In genomic region chr5:133635051-133635450, GRCh38 we compare ENCODE assay signal across 15 cellular contexts. TPM values are rescaled to one million over a fixed set of nuclear protein-coding genes. Genes with fewer than 3 reads are reported as not detected.
A peak's percentile ranks its signal among the peaks of the same experiment; 100 is the strongest.
DNase-seq lines count a peak whose midpoint lies in the region; ATAC-seq, FAIRE-seq and TF ChIP-seq lines count a peak whose summit lies in the region.
"Had no signal": no experiment of that assay in that cellular context is flagged by ENCODE, and none has a peak within 500 bp of the region (broad histone marks: within the 10 kb centered on the region; RNA-seq: fewer than 3 reads in every experiment).

No MANE protein-coding gene starts in this region.

- no peaks in the 10 kb centered on the region for H3K79me2 ChIP-seq in K562 (ENCODE audit: control insufficient read depth, insufficient read depth, low read length)

- H2AFZ ChIP-seq in K562 (ENCODE audit: low read depth, low read length) = no peak overlapping the region

- no peak overlapping the region for H3K9ac ChIP-seq in K562 (ENCODE audit: insufficient read depth in 1 of 2, low read depth in 2 of 2, low read length in 2 of 2)

- H3K4me3 ChIP-seq in K562 = no peak overlapping the region
- H3K4me3 ChIP-seq: esophagus squamous epithelium had no signal

- H3K27me3 ChIP-seq in K562 (ENCODE audit: control insufficient read depth in 2 of 2, insufficient read depth in 2 of 2, low read length in 2 of 2) = peaks cover 0 to 5% of the 10 kb centered on the region in 2 experiments; a peak in 1 of 5 replicates
- H3K27me3 ChIP-seq: esophagus squamous epithelium had no signal

- FAIRE-seq in HTR-8/SVneo (lab: Jason Lieb, UNC) = no peak
- no peak for FAIRE-seq in K562 (lab: Jason Lieb, UNC)

- peak; percentile 61 for DNase-seq in DMS53 (lab: John Stamatoyannopoulos, UW)
- peak; percentile 35 for DNase-seq in HTR-8/SVneo (ENCODE audit: insufficient read length, low spot score)
- no peak for DNase-seq in K562 (ENCODE audit: extremely low read depth in 1 of 4, low spot score in 3 of 4)
- peak; percentile 82 for DNase-seq in kidney glomerular epithelial cell (lab: John Stamatoyannopoulos, UW)
- DNase-seq in SKM-1 treated with dmso at 0.1 percent for 144 hours (lab: John Stamatoyannopoulos, UW; ENCODE audit: unreplicated experiment) = no peak
- no peak for DNase-seq in iPS-NIHi11 (ENCODE audit: low spot score)
- DNase-seq in GDM1 (lab: John Stamatoyannopoulos, UW) = no peak
- DNase-seq in NK-92 (lab: John Stamatoyannopoulos, UW; ENCODE audit: unreplicated experiment) = no peak
- DNase-seq: activated CD4-positive, alpha-beta T cell treated with anti-CD3 and anti-CD28 coated beads, Interleukin-2, amount 50 U/mL, for 1 hour; cerebellar nuclear complex; esophagus squamous epithelium; islet precursor cell; Kasumi-1 had no signal

- no peak overlapping the region for H3K4me2 ChIP-seq in K562 (ENCODE audit: insufficient read depth, low read length)

- no peaks in the 10 kb centered on the region for H3K4me1 ChIP-seq in K562 (replicated peaks in 1 of 2; ENCODE audit: control insufficient read depth in 2 of 2, insufficient read depth in 2 of 2, low read length in 2 of 2)
- H3K4me1 ChIP-seq: esophagus squamous epithelium had no signal

- no peak for TF ChIP-seq EP300 in K562 (IDR thresholded peaks at IDR 0.05; ENCODE audit: low read length)

- TF ChIP-seq RAD21 in K562 (CRISPR knock-in tag; conservative IDR thresholded peaks at IDR 0.05 in 1 of 2, IDR thresholded peaks at IDR 0.05 in 1 of 2) = no peak

- no peak for ATAC-seq in K562

- BruUV-seq in K562 (replicated peaks; lab: Mats Ljungman, UMichigan) = no TSS peak

- no peak overlapping the region for H3K27ac ChIP-seq in K562 (ENCODE audit: extremely low read depth, low read depth, low read length)
- H3K27ac ChIP-seq: esophagus squamous epithelium had no signal

- 0% methylated on average over 1 of the region's 1 CpG for WGBS in K562 (ENCODE audit: insufficient coverage, low coverage, missing lambda C conversion rate)

- in situ Hi-C loops in K562 (cut with MboI) = no loop called here

- intact Hi-C loops in K562 (cut with micrococcal nuclease) = no loop called here

- no peaks in the 10 kb centered on the region for H4K20me1 ChIP-seq in K562 (replicated peaks; ENCODE audit: control insufficient read depth, insufficient read depth, low read length)

- POLR2A ChIA-PET in K562 (lab: Yijun Ruan, JAX) = no interaction called here

- no peak for TF ChIP-seq CTCF in K562 (IDR thresholded peaks at IDR 0.05 in 2 of 3, conservative IDR thresholded peaks at IDR 0.05 in 1 of 3; ENCODE audit: insufficient read depth in 2 of 3, low read depth in 1 of 3, low read length in 3 of 3)

- no peaks in the 10 kb centered on the region for H3K36me3 ChIP-seq in K562 (ENCODE audit: control insufficient read depth, insufficient read depth, low read length)
- H3K36me3 ChIP-seq: esophagus squamous epithelium had no signal

- CTCF ChIA-PET in K562 (lab: Yijun Ruan, JAX; ENCODE audit: low intra/inter-chr PET ratio) = interaction anchor here (0.6 kb wide), 1 partner anchor 121 kb away, joined by 3 read pairs; no protein-coding TSS in a partner anchor

- no peaks in the 10 kb centered on the region for H3K9me1 ChIP-seq in K562 (ENCODE audit: control insufficient read depth, insufficient read depth, low read length)

- H3K9me3 ChIP-seq in K562 (replicated peaks; ENCODE audit: control insufficient read depth, insufficient read depth, low read depth, low read length) = no peaks in the 10 kb centered on the region
- H3K9me3 ChIP-seq: esophagus squamous epithelium had no signal

- no peak for TF ChIP-seq POLR2A in K562 (conservative IDR thresholded peaks at IDR 0.05)

TF ChIP-seq in K562, 482 proteins besides CTCF, POLR2A, EP300 and RAD21:
- TF ChIP-seq, protein P1, sequence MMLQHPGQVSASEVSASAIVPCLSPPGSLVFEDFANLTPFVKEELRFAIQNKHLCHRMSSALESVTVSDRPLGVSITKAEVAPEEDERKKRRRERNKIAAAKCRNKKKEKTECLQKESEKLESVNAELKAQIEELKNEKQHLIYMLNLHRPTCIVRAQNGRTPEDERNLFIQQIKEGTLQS (IDR thresholded peaks at IDR 0.05) = 0 out of 2 replicates have a peak, but pooled peaks have one; percentile 16
- TF ChIP-seq, protein P1 (CRISPR knock-in tag; conservative IDR thresholded peaks at IDR 0.05) = no peak
- no peak for TF ChIP-seq ZNF445 (CRISPR knock-in tag; IDR thresholded peaks at IDR 0.05; ENCODE audit: low read depth)

RNA-seq across cellular contexts. Expression of gene FSTL4, which starts 22.7 kb away (rescaled TPM):
- total RNA-seq in K562 (2011; cell fraction: chromatin; rRNA removed; ENCODE audit: low replicate concordance) = 0.79 TPM in 1 of 2 replicates, not detected in the other
- 0.92 and 1.2 TPM in 2 replicates for total RNA-seq in K562 (2011; cell fraction: nucleolus; rRNA removed)
- total RNA-seq in K562 (2011; cell fraction: nucleoplasm; rRNA removed) = 0.66 TPM in 1 of 2 replicates, not detected in the other
- not detected in 2 replicates for total RNA-seq in K562 (2014; rRNA removed)
- not detected in 2 replicates for total RNA-seq in K562 (2014; rRNA removed; fragmentation: Illumina TruSeq; extraction: Trizol)
- not detected in 2 replicates for total RNA-seq in K562 (2015; rRNA removed; fragmentation: Illumina TruSeq; extraction: Trizol)
- not detected in 2 replicates for total RNA-seq in K562 (2021)
- 0.18 TPM in 1 of 2 replicates, not detected in the other for polyA plus RNA-seq in K562 (2011; rRNA removed)
- polyA plus RNA-seq in K562 (2011; cell fraction: cytosol; rRNA removed) = 0.04 TPM in 1 of 2 replicates, not detected in the other
- 0.06 and 0.71 TPM in 2 replicates for polyA plus RNA-seq in K562 (2011; cell fraction: nucleus; rRNA removed)
- 0.20 and 0.37 TPM in 2 replicates for polyA plus RNA-seq in K562 (2012)
- polyA plus RNA-seq in K562 (2014; fragmentation: Illumina TruSeq; extraction: Trizol) = 0.10 and 0.14 TPM in 2 replicates
- polyA plus RNA-seq in K562 (2014; fragmentation: Nextera tagmentation; extraction: Ambion mirVana) = under 1 TPM in 1 of 2 experiments, not detected in 1; 0.10 TPM
- 0.08 and 0.11 TPM in 2 replicates for polyA plus RNA-seq in K562 (2014; rRNA removed)
- 0.21 TPM in 1 of 2 replicates, not detected in the other for polyA minus RNA-seq in K562 (2011; rRNA and poly(A)+ RNA removed)
- not detected in 2 replicates for polyA minus RNA-seq in K562 (2011; cell fraction: cytosol; rRNA and poly(A)+ RNA removed)
- polyA minus RNA-seq in K562 (2011; cell fraction: nucleus; rRNA and poly(A)+ RNA removed) = 1.2 TPM in 1 of 2 replicates, not detected in the other
- total RNA-seq: OCI-LY7; T-helper 2 cell treated with Interferon-gamma antibody and Interleukin-4, amounts not matched to agents 100 ng/mL and 5 ng/mL, for 36 hours had no signal

Comparison
In these comparisons a context has a peak if more than half of its experiments do, and no peak if none do; other contexts are left out.
1. DNase-seq: peak in DMS53 (single experiment), HTR-8/SVneo (single experiment) and kidney glomerular epithelial cell (single experiment); none in K562 (0 of 4), SKM-1 treated with dmso at 0.1 percent for 144 hours (single experiment), iPS-NIHi11 (single experiment), GDM1 (single experiment) and NK-92 (single experiment).